1 cellular context compared by ENCODE assay signal in genomic region chr17:4853195-4853762, GRCh38.
TF ChIP-seq lines count a peak whose summit lies in the region.

No MANE protein-coding gene starts in this region.

TF ChIP-seq in SK-N-SH treated with all-trans-retinoic acid at 6 μM for 48 hours, 23 proteins besides CTCF, POLR2A, EP300 and RAD21:
- TF ChIP-seq PATZ1 (CRISPR knock-in tag; IDR thresholded peaks at IDR 0.05; ENCODE audit: borderline replicate concordance) (no peak), ZC3H10 (CRISPR knock-in tag; IDR thresholded peaks at IDR 0.05) (no peak), ZFP3 (CRISPR knock-in tag; IDR thresholded peaks at IDR 0.05) (no peak), RARB (CRISPR knock-in tag; IDR thresholded peaks at IDR 0.05) (no peak), OSR1 (CRISPR knock-in tag; IDR thresholded peaks at IDR 0.05) (no peak), ZNF8 (CRISPR knock-in tag; IDR thresholded peaks at IDR 0.05) (no peak), ZNF70 (CRISPR knock-in tag; IDR thresholded peaks at IDR 0.05) (no peak), ISL1 (CRISPR knock-in tag; IDR thresholded peaks at IDR 0.05) (no peak), SNAI2 (CRISPR knock-in tag; IDR thresholded peaks at IDR 0.05) (no peak), TOX (CRISPR knock-in tag; IDR thresholded peaks at IDR 0.05; ENCODE audit: borderline replicate concordance) (no peak)
